Comparison of ENCODE assay signal across 11 cellular contexts in the genomic region with DNA sequence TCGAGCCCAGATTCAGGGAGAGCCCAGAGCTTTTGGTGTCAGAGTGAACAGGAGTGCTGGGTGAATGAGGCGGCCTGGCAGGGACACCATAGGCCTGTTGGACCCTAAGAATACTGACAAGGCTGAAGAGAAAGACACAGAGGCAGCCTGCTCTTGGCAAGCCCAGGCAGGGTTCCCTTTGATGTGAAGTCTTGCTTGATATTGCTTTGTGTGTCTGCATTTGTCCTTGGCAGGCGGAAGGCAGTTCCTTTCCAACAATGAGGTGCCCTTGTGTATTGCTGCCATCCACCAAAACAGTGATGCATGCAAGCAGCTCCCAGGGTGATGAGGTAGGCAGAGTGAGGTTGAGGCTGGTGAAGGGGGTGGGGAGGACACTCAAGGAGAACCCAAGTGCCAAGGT.
DNase-seq lines count a peak whose midpoint lies in the region; ATAC-seq and TF ChIP-seq lines count a peak whose summit lies in the region.
"Had no signal": no experiment of that assay in that cellular context is flagged by ENCODE, and none has a peak within 500 bp of the region (broad histone marks: within the 10 kb centered on the region; RNA-seq: fewer than 3 reads in every experiment).

No MANE protein-coding gene starts in this region.

- CTCF ChIA-PET in CD4-positive, alpha-beta T cell (lab: Charles Lee), result no interaction called here

- no peak for TF ChIP-seq POLR2A in testis (IDR thresholded peaks at IDR 0.05)

- WGBS in testis, 2 donors, result 49 to 50% methylated on average over 3 of the region's 3 CpGs

- no peak overlapping the region for H3K4me3 Mint-ChIP-seq in nephron progenitor cell
- no peak overlapping the region for H3K4me3 Mint-ChIP-seq in CD4-positive, alpha-beta T cell

- peaks cover 71% of the 10 kb centered on the region for H3K4me1 Mint-ChIP-seq in nephron progenitor cell
- H3K4me1 Mint-ChIP-seq in CD4-positive, alpha-beta T cell (ENCODE audit: low read depth), result no peaks in the 10 kb centered on the region

- H3K4me3 ChIP-seq in fibroblast of lung (replicated peaks in 1 of 4; ENCODE audit: control extremely low read depth in 1 of 4, insufficient read depth in 1 of 4, low read depth in 3 of 4, low read length in 4 of 4), result no peak overlapping the region
- H3K4me3 ChIP-seq in testis, result no peak overlapping the region
- H3K4me3 ChIP-seq: PC-9 had no signal

- no peaks in the 10 kb centered on the region for H3K27me3 ChIP-seq in fibroblast of lung (ENCODE audit: control insufficient read depth, insufficient read depth, low read length)
- no peaks in the 10 kb centered on the region for H3K27me3 ChIP-seq in testis
- no peaks in the 10 kb centered on the region for H3K27me3 ChIP-seq in CD4-positive, alpha-beta T cell (ENCODE audit: control insufficient read depth, insufficient read depth, low read length)

- no peak for ATAC-seq in CD4-positive, alpha-beta T cell (ENCODE audit: poor library complexity)
- ATAC-seq in activated CD4-positive, CD25-positive, alpha-beta regulatory T cell treated with anti-CD3 and anti-CD28 coated beads, Interleukin-2, amount 50 U/mL, for 24 hours, result no peak

- POLR2A ChIA-PET in CD4-positive, alpha-beta T cell (lab: Charles Lee), result no interaction called here

- peaks cover 11% of the 10 kb centered on the region for H3K4me1 ChIP-seq in fibroblast of lung (ENCODE audit: control insufficient read depth, extremely low read depth, insufficient read depth, low read length)
- H3K4me1 ChIP-seq in testis, result peaks cover 9% of the 10 kb centered on the region

- no peaks in the 10 kb centered on the region for H4K20me1 ChIP-seq in fibroblast of lung (ENCODE audit: control insufficient read depth, extremely low read depth, insufficient read depth, low read length)

- H3K36me3 Mint-ChIP-seq in nephron progenitor cell (ENCODE audit: low read depth), result peaks cover 6% of the 10 kb centered on the region
- H3K36me3 Mint-ChIP-seq in CD4-positive, alpha-beta T cell (ENCODE audit: low read depth), result no peaks in the 10 kb centered on the region

- intact Hi-C loops in testis (cut with DNase I; ENCODE audit: low total_unique reads), result no loop called here
- intact Hi-C loops in CD4-positive, alpha-beta T cell (cut with DNase I, micrococcal nuclease), result no loop called here

- no peak overlapping the region for H3K27ac ChIP-seq in fibroblast of lung (ENCODE audit: insufficient read depth, low read length)
- H3K27ac ChIP-seq in testis, result no peak overlapping the region
- H3K27ac ChIP-seq in CD4-positive, alpha-beta T cell (ENCODE audit: low read depth, low read length), result no peak overlapping the region
- H3K27ac ChIP-seq: PC-9 had no signal

- peaks cover 4% of the 10 kb centered on the region for H3K27me3 Mint-ChIP-seq in nephron progenitor cell (ENCODE audit: low read depth, poor library complexity)
- H3K27me3 Mint-ChIP-seq in CD4-positive, alpha-beta T cell, result peaks cover 3% of the 10 kb centered on the region

- H3K9me3 ChIP-seq in fibroblast of lung (ENCODE audit: control insufficient read depth, insufficient read depth, low read depth, low read length), result no peaks in the 10 kb centered on the region
- no peaks in the 10 kb centered on the region for H3K9me3 ChIP-seq in testis
- H3K9me3 ChIP-seq in CD4-positive, alpha-beta T cell (ENCODE audit: control insufficient read depth, low read length), result no peaks in the 10 kb centered on the region

- TF ChIP-seq CTCF in fibroblast of lung (conservative IDR thresholded peaks at IDR 0.05 in 1 of 2, IDR thresholded peaks at IDR 0.05 in 1 of 2; ENCODE audit: low read depth in 1 of 2, low read length in 2 of 2) (no peak), nephron progenitor cell (IDR thresholded peaks at IDR 0.05) (no peak), testis (IDR thresholded peaks at IDR 0.05) (no peak)
- no peak for TF ChIP-seq CTCF in CD4-positive, alpha-beta T cell (IDR thresholded peaks at IDR 0.05)

- peak; percentile 80 for DNase-seq in NCI-H69 (lab: John Stamatoyannopoulos, UW)
- no peak for DNase-seq in fibroblast of lung (ENCODE audit: low read depth in 2 of 2)
- DNase-seq in nephron progenitor cell, result no peak
- DNase-seq in testis, result peak; percentile 51
- no peak for DNase-seq in CD4-positive, alpha-beta T cell
- no peak for DNase-seq in HT-29 (ENCODE audit: low spot score)
- no peak for DNase-seq in NAMALWA (ENCODE audit: low spot score)
- DNase-seq: activated effector memory CD4-positive, alpha-beta T cell treated with Interleukin-2 at 50 U/mL for 16 hours; PC-9; stimulated activated naive CD4-positive, alpha-beta T cell treated with Interleukin-2 at 50 U/mL for 16 hours had no signal

- no peak overlapping the region for H3K9ac ChIP-seq in fibroblast of lung (ENCODE audit: insufficient read depth, low read length)

- peaks cover 20% of the 10 kb centered on the region for H3K9me3 Mint-ChIP-seq in nephron progenitor cell
- no peaks in the 10 kb centered on the region for H3K9me3 Mint-ChIP-seq in CD4-positive, alpha-beta T cell

- H3K36me3 ChIP-seq in fibroblast of lung (ENCODE audit: control insufficient read depth, insufficient read depth, low read length), result no peaks in the 10 kb centered on the region
- no peaks in the 10 kb centered on the region for H3K36me3 ChIP-seq in testis (ENCODE audit: low read depth, missing control alignments)

- peak overlapping the region; percentile 31 for H2AFZ ChIP-seq in fibroblast of lung (ENCODE audit: low read length)
- H2AFZ ChIP-seq: PC-9 had no signal

- H3K4me2 ChIP-seq in fibroblast of lung (ENCODE audit: extremely low read depth, insufficient read depth, low read length), result peak overlapping the region; percentile 40
- H3K4me2 ChIP-seq: PC-9 had no signal

- H3K79me2 ChIP-seq in fibroblast of lung (ENCODE audit: control insufficient read depth, insufficient read depth, low read length), result no peaks in the 10 kb centered on the region

- peak overlapping the region; percentile 92 for H3K27ac Mint-ChIP-seq in nephron progenitor cell
- no peak overlapping the region for H3K27ac Mint-ChIP-seq in CD4-positive, alpha-beta T cell

Comparison
In these comparisons a context has a peak if more than half of its experiments do, and no peak if none do; other contexts are left out.
1. DNase-seq: peak in NCI-H69 (single experiment) and testis (single experiment); none in fibroblast of lung (0 of 2), nephron progenitor cell (single experiment), CD4-positive, alpha-beta T cell (0 of 10), HT-29 (single experiment) and NAMALWA (single experiment).